Comparison of ENCODE assay signal across 1 cellular context in genomic region chr3:14118400-14119165, GRCh38.
TF ChIP-seq lines count a peak whose summit lies in the region.

No MANE protein-coding gene starts in this region.

TF ChIP-seq in K562, 482 proteins besides CTCF, POLR2A, EP300 and RAD21:
- TF ChIP-seq MAX (CRISPR knock-in tag; IDR thresholded peaks at IDR 0.05) (peak; percentile 16; the same call in 1 of the 2 replicates), CEBPB (tag; IDR thresholded peaks at IDR 0.05) (peak; percentile 59), ARHGAP35 (IDR thresholded peaks at IDR 0.05; ENCODE audit: partially characterized antibody) (no peak), MTA1 (IDR thresholded peaks at IDR 0.05; ENCODE audit: borderline replicate concordance) (no peak), ZNF766 (CRISPR knock-in tag; conservative IDR thresholded peaks at IDR 0.05) (no peak), NFIC (IDR thresholded peaks at IDR 0.05) (peak; percentile 19; the same call in 1 of the 2 replicates), RBM39 (optimal IDR thresholded peaks at IDR 0.05; ENCODE audit: low read depth, low read length) (no peak), TSHZ1 (CRISPR knock-in tag; IDR thresholded peaks at IDR 0.05) (no peak)
- TF ChIP-seq, protein P1, sequence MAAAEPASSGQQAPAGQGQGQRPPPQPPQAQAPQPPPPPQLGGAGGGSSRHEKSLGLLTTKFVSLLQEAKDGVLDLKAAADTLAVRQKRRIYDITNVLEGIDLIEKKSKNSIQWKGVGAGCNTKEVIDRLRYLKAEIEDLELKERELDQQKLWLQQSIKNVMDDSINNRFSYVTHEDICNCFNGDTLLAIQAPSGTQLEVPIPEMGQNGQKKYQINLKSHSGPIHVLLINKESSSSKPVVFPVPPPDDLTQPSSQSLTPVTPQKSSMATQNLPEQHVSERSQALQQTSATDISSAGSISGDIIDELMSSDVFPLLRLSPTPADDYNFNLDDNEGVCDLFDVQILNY (CRISPR knock-in tag; IDR thresholded peaks at IDR 0.05): no peak
- TF ChIP-seq, protein P2, sequence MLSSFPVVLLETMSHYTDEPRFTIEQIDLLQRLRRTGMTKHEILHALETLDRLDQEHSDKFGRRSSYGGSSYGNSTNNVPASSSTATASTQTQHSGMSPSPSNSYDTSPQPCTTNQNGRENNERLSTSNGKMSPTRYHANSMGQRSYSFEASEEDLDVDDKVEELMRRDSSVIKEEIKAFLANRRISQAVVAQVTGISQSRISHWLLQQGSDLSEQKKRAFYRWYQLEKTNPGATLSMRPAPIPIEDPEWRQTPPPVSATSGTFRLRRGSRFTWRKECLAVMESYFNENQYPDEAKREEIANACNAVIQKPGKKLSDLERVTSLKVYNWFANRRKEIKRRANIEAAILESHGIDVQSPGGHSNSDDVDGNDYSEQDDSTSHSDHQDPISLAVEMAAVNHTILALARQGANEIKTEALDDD (IDR thresholded peaks at IDR 0.05): 0 out of 2 replicates have a peak, but pooled peaks have one; percentile 10
TF ChIP-seq in K562: peak in this region for 4.
